In the genomic region with DNA sequence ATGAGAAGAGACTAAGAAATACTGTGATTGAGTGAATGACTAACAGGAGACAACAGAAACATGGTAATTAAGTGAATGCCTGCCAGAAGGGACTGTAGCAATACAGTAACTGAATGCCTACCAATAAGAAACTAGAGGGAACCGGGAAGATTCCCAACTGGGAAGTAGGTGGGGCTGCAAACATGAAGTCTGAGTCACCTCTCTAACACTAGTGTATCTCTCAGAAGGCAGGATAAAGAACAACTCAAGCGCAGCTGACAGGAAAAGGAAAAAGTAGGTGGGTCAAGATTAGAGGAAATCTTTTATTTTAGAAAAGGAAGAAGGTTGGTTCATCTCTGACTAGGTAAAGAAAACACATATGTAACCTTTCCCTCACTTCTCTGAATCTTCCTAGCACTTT, we compare ENCODE assay signal across 12 cellular contexts. TPM values are rescaled to one million over a fixed set of nuclear protein-coding genes. Genes with fewer than 3 reads are reported as not detected.
DNase-seq lines count a peak whose midpoint lies in the region; ATAC-seq and TF ChIP-seq lines count a peak whose summit lies in the region.
"Had no signal": no experiment of that assay in that cellular context is flagged by ENCODE, and none has a peak within 500 bp of the region (broad histone marks: within the 10 kb centered on the region; RNA-seq: fewer than 3 reads in every experiment).

No MANE protein-coding gene starts in this region.

- peaks cover 0 to 7% of the 10 kb centered on the region in 2 experiments; a peak in 1 of 4 replicates for H3K4me1 ChIP-seq in HCT116 (ENCODE audit: control insufficient read depth in 1 of 2, insufficient read depth in 2 of 2, low read length in 2 of 2)
- H3K4me1 ChIP-seq in subcutaneous abdominal adipose tissue (ENCODE audit: control insufficient read depth in 5 of 5, insufficient read depth in 5 of 5, low read length in 5 of 5): peaks cover 3 to 18% (median 12%) of the 10 kb centered on the region in 5 donors

- RAD21 ChIA-PET in HCT116 (lab: Charles Lee; ENCODE audit: low non-redundant PET in 1 of 2, low total read pairs in 2 of 2, uncharacterized antibody in 2 of 2, unreplicated experiment in 2 of 2): no interaction called here

- no peaks in the 10 kb centered on the region for H3K27me3 ChIP-seq in HCT116 (ENCODE audit: insufficient read depth, low read length)
- no peaks in the 10 kb centered on the region for H3K27me3 ChIP-seq in subcutaneous abdominal adipose tissue (ENCODE audit: control insufficient read depth in 5 of 5, insufficient read depth in 4 of 5, low read length in 5 of 5)

- no peaks in the 10 kb centered on the region for H3K9me2 ChIP-seq in HCT116 (ENCODE audit: insufficient read depth)

- no peaks in the 10 kb centered on the region for H4K20me1 ChIP-seq in HCT116 (ENCODE audit: insufficient read depth)

- H3K4me2 ChIP-seq in HCT116 (ENCODE audit: low read length): no peak overlapping the region

- CTCF ChIA-PET in HCT116 (lab: Charles Lee): no interaction called here

- intact Hi-C loops in HCT116 (cut with micrococcal nuclease): no loop called here

- no peaks in the 10 kb centered on the region for H3K79me2 ChIP-seq in HCT116 (ENCODE audit: insufficient read depth, low read length)

- no peak overlapping the region for H3K27ac ChIP-seq in HCT116 (ENCODE audit: low read depth, low read length)
- H3K27ac ChIP-seq in subcutaneous abdominal adipose tissue (ENCODE audit: low read depth, low read length): peak overlapping the region; percentile 74

- in situ Hi-C loops in astrocyte of the cerebellum (cut with HindIII; ENCODE audit: low sequenced_read_pairs): no loop called here

- H2AFZ ChIP-seq in HCT116 (ENCODE audit: low read depth, low read length, poor library complexity, severe bottlenecking): no peak overlapping the region

- POLR2A ChIA-PET in HCT116 (lab: Charles Lee): no interaction called here

- no peak for TF ChIP-seq RAD21 in HCT116 (IDR thresholded peaks at IDR 0.05; ENCODE audit: low read depth)

- no peak for TF ChIP-seq CTCF in HCT116 (IDR thresholded peaks at IDR 0.05 in 2 of 3, conservative IDR thresholded peaks at IDR 0.05 in 1 of 3; ENCODE audit: borderline replicate concordance in 1 of 3, insufficient read depth in 1 of 3, low read depth in 2 of 3, low read length in 2 of 3)
- TF ChIP-seq CTCF in astrocyte of the cerebellum (IDR thresholded peaks at IDR 0.05; ENCODE audit: low read depth, low read length, missing control alignments): no peak

- H3K4me3 ChIP-seq in HCT116 (replicated peaks in 1 of 2; ENCODE audit: low read depth in 1 of 2, low read length in 2 of 2): no peak overlapping the region
- H3K4me3 ChIP-seq in astrocyte of the cerebellum (ENCODE audit: low read depth, low read length): no peak overlapping the region
- H3K4me3 ChIP-seq in subcutaneous abdominal adipose tissue (ENCODE audit: low read depth in 1 of 5, low read length in 5 of 5): no peak overlapping the region

- no peak for TF ChIP-seq POLR2A in HCT116 (IDR thresholded peaks at IDR 0.05; ENCODE audit: borderline replicate concordance, extremely low read depth, insufficient read depth, insufficient read length)

- no TSS peak for BruUV-seq in HCT116 (replicated peaks; lab: Mats Ljungman, UMichigan)

- H3K36me3 ChIP-seq in HCT116 (ENCODE audit: control insufficient read depth in 1 of 2, insufficient read depth in 2 of 2, low read length in 2 of 2) (peaks cover 13 to 26% of the 10 kb centered on the region in 2 experiments; a peak in 3 of 4 replicates), subcutaneous abdominal adipose tissue (ENCODE audit: control insufficient read depth in 5 of 5, insufficient read depth in 5 of 5, low read length in 5 of 5) (peaks cover 43 to 92% (median 67%) of the 10 kb centered on the region in 5 donors)

- H3K9ac ChIP-seq in HCT116 (ENCODE audit: low read length) (no peak overlapping the region), subcutaneous abdominal adipose tissue (ENCODE audit: low read length in 5 of 5) (peak overlapping the region in 3 of 5 donors; percentile 3 to 38 (median 6))

- ATAC-seq in HCT116 (peak; percentile 40; the same call in 1 of the 2 replicates), HG03342 (IDR thresholded peaks at IDR 0.05; ENCODE audit: unreplicated experiment) (no peak), HG03280 (IDR thresholded peaks at IDR 0.05; ENCODE audit: unreplicated experiment) (no peak), HG02610 (IDR thresholded peaks at IDR 0.05; ENCODE audit: unreplicated experiment) (no peak)
- ATAC-seq: natural killer cell had no signal

- DNase-seq in HCT116 (ENCODE audit: low read depth, low spot score) (no peak), astrocyte of the cerebellum (ENCODE audit: low read depth) (peak; percentile 80), hepatic stellate cell (ENCODE audit: low spot score) (peak; percentile 79), NCI-H524 treated with DMSO at 0.1 percent for 48 hours (lab: John Stamatoyannopoulos, UW) (no peak)
- DNase-seq: activated CD4-positive, alpha-beta T cell treated with anti-CD3 and anti-CD28 coated beads, Interleukin-2, amount 50 U/mL, for 1 hour; natural killer cell had no signal

- H3K9me3 ChIP-seq in HCT116 (ENCODE audit: control insufficient read depth in 1 of 2, insufficient read depth in 1 of 2, low read depth in 1 of 2, low read length in 2 of 2) (no peaks in the 10 kb centered on the region), subcutaneous abdominal adipose tissue (ENCODE audit: control insufficient read depth in 5 of 5, low read length in 5 of 5) (no peaks in the 10 kb centered on the region)

TF ChIP-seq in HCT116, 20 proteins besides CTCF, POLR2A, EP300 and RAD21:
- TF ChIP-seq, protein P1, sequence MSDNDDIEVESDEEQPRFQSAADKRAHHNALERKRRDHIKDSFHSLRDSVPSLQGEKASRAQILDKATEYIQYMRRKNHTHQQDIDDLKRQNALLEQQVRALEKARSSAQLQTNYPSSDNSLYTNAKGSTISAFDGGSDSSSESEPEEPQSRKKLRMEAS (IDR thresholded peaks at IDR 0.05): no peak
- TF ChIP-seq, protein P2, sequence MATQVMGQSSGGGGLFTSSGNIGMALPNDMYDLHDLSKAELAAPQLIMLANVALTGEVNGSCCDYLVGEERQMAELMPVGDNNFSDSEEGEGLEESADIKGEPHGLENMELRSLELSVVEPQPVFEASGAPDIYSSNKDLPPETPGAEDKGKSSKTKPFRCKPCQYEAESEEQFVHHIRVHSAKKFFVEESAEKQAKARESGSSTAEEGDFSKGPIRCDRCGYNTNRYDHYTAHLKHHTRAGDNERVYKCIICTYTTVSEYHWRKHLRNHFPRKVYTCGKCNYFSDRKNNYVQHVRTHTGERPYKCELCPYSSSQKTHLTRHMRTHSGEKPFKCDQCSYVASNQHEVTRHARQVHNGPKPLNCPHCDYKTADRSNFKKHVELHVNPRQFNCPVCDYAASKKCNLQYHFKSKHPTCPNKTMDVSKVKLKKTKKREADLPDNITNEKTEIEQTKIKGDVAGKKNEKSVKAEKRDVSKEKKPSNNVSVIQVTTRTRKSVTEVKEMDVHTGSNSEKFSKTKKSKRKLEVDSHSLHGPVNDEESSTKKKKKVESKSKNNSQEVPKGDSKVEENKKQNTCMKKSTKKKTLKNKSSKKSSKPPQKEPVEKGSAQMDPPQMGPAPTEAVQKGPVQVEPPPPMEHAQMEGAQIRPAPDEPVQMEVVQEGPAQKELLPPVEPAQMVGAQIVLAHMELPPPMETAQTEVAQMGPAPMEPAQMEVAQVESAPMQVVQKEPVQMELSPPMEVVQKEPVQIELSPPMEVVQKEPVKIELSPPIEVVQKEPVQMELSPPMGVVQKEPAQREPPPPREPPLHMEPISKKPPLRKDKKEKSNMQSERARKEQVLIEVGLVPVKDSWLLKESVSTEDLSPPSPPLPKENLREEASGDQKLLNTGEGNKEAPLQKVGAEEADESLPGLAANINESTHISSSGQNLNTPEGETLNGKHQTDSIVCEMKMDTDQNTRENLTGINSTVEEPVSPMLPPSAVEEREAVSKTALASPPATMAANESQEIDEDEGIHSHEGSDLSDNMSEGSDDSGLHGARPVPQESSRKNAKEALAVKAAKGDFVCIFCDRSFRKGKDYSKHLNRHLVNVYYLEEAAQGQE (IDR thresholded peaks at IDR 0.05; ENCODE audit: low read depth): no peak
- no peak for TF ChIP-seq CEBPB (IDR thresholded peaks at IDR 0.05; ENCODE audit: low read depth)
- no peak for TF ChIP-seq SP1 (IDR thresholded peaks at IDR 0.05; ENCODE audit: low read depth)
- no peak for TF ChIP-seq CBX3 (IDR thresholded peaks at IDR 0.05; ENCODE audit: low read depth)

RNA-seq across cellular contexts. Expression of a gene that starts 14.0 kb away (rescaled TPM):
- total RNA-seq in HCT116 (2021; ENCODE audit: unreplicated experiment): not detected
- polyA plus RNA-seq in HCT116 (2012): 0.10 and 0.25 TPM in 2 replicates
- total RNA-seq: dermis microvascular lymphatic vessel endothelial cell, natural killer cell had no signal
- polyA plus RNA-seq: IgD-negative memory B cell had no signal

RNA-seq across cellular contexts. Expression of a gene that starts 15.1 kb away (rescaled TPM):
- total RNA-seq in HCT116 (2021; ENCODE audit: unreplicated experiment): 32.1 TPM
- 27.1 and 32.3 TPM in 2 replicates for polyA plus RNA-seq in HCT116 (2012)

RNA-seq across cellular contexts. Expression of a gene that starts 19.5 kb away (rescaled TPM):
- total RNA-seq in HCT116 (2021; ENCODE audit: unreplicated experiment): 0.27 TPM
- polyA plus RNA-seq in HCT116 (2012): 0.15 and 0.31 TPM in 2 replicates
- total RNA-seq: dermis microvascular lymphatic vessel endothelial cell had no signal
- polyA plus RNA-seq: IgD-negative memory B cell had no signal

RNA-seq across cellular contexts. Expression of a gene that starts 20.3 kb away (rescaled TPM):
- not detected for total RNA-seq in HCT116 (2021; ENCODE audit: unreplicated experiment)
- 0.22 TPM in 1 of 2 replicates, not detected in the other for polyA plus RNA-seq in HCT116 (2012)
- total RNA-seq: dermis microvascular lymphatic vessel endothelial cell, natural killer cell had no signal
- polyA plus RNA-seq: IgD-negative memory B cell had no signal

RNA-seq across cellular contexts. Expression of a gene that starts 40.3 kb away (rescaled TPM):
- not detected for total RNA-seq in HCT116 (2021; ENCODE audit: unreplicated experiment)
- polyA plus RNA-seq in HCT116 (2012): 0.03 TPM in 1 of 2 replicates, not detected in the other
- total RNA-seq: dermis microvascular lymphatic vessel endothelial cell, natural killer cell had no signal
- polyA plus RNA-seq: IgD-negative memory B cell had no signal

Comparison
In these comparisons a context has a peak if more than half of its experiments do, and no peak if none do; other contexts are left out.
1. DNase-seq: peak in astrocyte of the cerebellum (single experiment) and hepatic stellate cell (single experiment); none in HCT116 (single experiment) and NCI-H524 treated with DMSO at 0.1 percent for 48 hours (single experiment).